In genomic region chr1:224736619-224737352, GRCh38 we compare ENCODE assay signal across 9 cellular contexts.
DNase-seq lines count a peak whose midpoint lies in the region; ATAC-seq, FAIRE-seq and TF ChIP-seq lines count a peak whose summit lies in the region.
"Had no signal": no experiment of that assay in that cellular context is flagged by ENCODE, and none has a peak within 500 bp of the region (broad histone marks: within the 10 kb centered on the region; RNA-seq: fewer than 3 reads in every experiment).

No MANE protein-coding gene starts in this region.

- H3K4me2 ChIP-seq in osteoblast (ENCODE audit: insufficient read depth, low read length): peak overlapping the region; percentile 46

- peak overlapping the region; percentile 47 for H3K27ac ChIP-seq in osteoblast (ENCODE audit: low read depth, low read length)
- H3K27ac ChIP-seq: C4-2B had no signal

- H3K4me3 Mint-ChIP-seq in activated naive CD8-positive, alpha-beta T cell treated with anti-CD3 and anti-CD28 coated beads, Interleukin-2, amount 50 U/mL, for 24 hours: no peak overlapping the region
- no peak overlapping the region for H3K4me3 Mint-ChIP-seq in activated naive CD8-positive, alpha-beta T cell treated with anti-CD3 and anti-CD28 coated beads for 36 hours
- H3K4me3 Mint-ChIP-seq in type B pancreatic cell: no peak overlapping the region

- H3K36me3 ChIP-seq in bronchial epithelial cell (ENCODE audit: control insufficient read depth, insufficient read depth, low read length): no peaks in the 10 kb centered on the region
- no peaks in the 10 kb centered on the region for H3K36me3 ChIP-seq in osteoblast (ENCODE audit: insufficient read depth, low read length)
- H3K36me3 ChIP-seq in BE2C: no peaks in the 10 kb centered on the region

- H3K9me3 Mint-ChIP-seq in activated naive CD8-positive, alpha-beta T cell treated with anti-CD3 and anti-CD28 coated beads, Interleukin-2, amount 50 U/mL, for 24 hours: no peaks in the 10 kb centered on the region
- no peaks in the 10 kb centered on the region for H3K9me3 Mint-ChIP-seq in activated naive CD8-positive, alpha-beta T cell treated with anti-CD3 and anti-CD28 coated beads for 36 hours
- no peaks in the 10 kb centered on the region for H3K9me3 Mint-ChIP-seq in type B pancreatic cell

- H3K79me2 ChIP-seq in osteoblast (ENCODE audit: insufficient read depth, low read length): no peaks in the 10 kb centered on the region

- peaks cover 9% of the 10 kb centered on the region for H3K4me1 Mint-ChIP-seq in activated naive CD8-positive, alpha-beta T cell treated with anti-CD3 and anti-CD28 coated beads, Interleukin-2, amount 50 U/mL, for 24 hours
- H3K4me1 Mint-ChIP-seq in activated naive CD8-positive, alpha-beta T cell treated with anti-CD3 and anti-CD28 coated beads for 36 hours: peaks cover 22% of the 10 kb centered on the region
- peaks cover 48% of the 10 kb centered on the region for H3K4me1 Mint-ChIP-seq in type B pancreatic cell (ENCODE audit: unreplicated experiment)

- H4K20me1 ChIP-seq in osteoblast (ENCODE audit: insufficient read depth, low read length): no peaks in the 10 kb centered on the region

- H3K9me3 ChIP-seq in osteoblast (ENCODE audit: low read depth, low read length): no peaks in the 10 kb centered on the region
- no peaks in the 10 kb centered on the region for H3K9me3 ChIP-seq in BE2C

- H3K27ac Mint-ChIP-seq in activated naive CD8-positive, alpha-beta T cell treated with anti-CD3 and anti-CD28 coated beads, Interleukin-2, amount 50 U/mL, for 24 hours: no peak overlapping the region
- no peak overlapping the region for H3K27ac Mint-ChIP-seq in activated naive CD8-positive, alpha-beta T cell treated with anti-CD3 and anti-CD28 coated beads for 36 hours
- no peak overlapping the region for H3K27ac Mint-ChIP-seq in type B pancreatic cell

- H3K27me3 Mint-ChIP-seq in activated naive CD8-positive, alpha-beta T cell treated with anti-CD3 and anti-CD28 coated beads, Interleukin-2, amount 50 U/mL, for 24 hours: no peaks in the 10 kb centered on the region
- peaks cover 8% of the 10 kb centered on the region for H3K27me3 Mint-ChIP-seq in activated naive CD8-positive, alpha-beta T cell treated with anti-CD3 and anti-CD28 coated beads for 36 hours
- H3K27me3 Mint-ChIP-seq in type B pancreatic cell: peaks cover 11% of the 10 kb centered on the region

- H3K4me1 ChIP-seq in osteoblast (ENCODE audit: insufficient read depth, low read length) (peaks cover 35% of the 10 kb centered on the region), BE2C (peaks cover 9% of the 10 kb centered on the region)

- FAIRE-seq in bronchial epithelial cell (lab: Jason Lieb, UNC): no peak

- H3K27me3 ChIP-seq in bronchial epithelial cell (ENCODE audit: control insufficient read depth, insufficient read depth, low read length): no peaks in the 10 kb centered on the region
- no peaks in the 10 kb centered on the region for H3K27me3 ChIP-seq in osteoblast (ENCODE audit: insufficient read depth, low read length)
- no peaks in the 10 kb centered on the region for H3K27me3 ChIP-seq in BE2C

- H3K36me3 Mint-ChIP-seq in activated naive CD8-positive, alpha-beta T cell treated with anti-CD3 and anti-CD28 coated beads, Interleukin-2, amount 50 U/mL, for 24 hours (ENCODE audit: low read depth): no peaks in the 10 kb centered on the region
- H3K36me3 Mint-ChIP-seq in activated naive CD8-positive, alpha-beta T cell treated with anti-CD3 and anti-CD28 coated beads for 36 hours: no peaks in the 10 kb centered on the region
- no peaks in the 10 kb centered on the region for H3K36me3 Mint-ChIP-seq in type B pancreatic cell

- H3K4me3 ChIP-seq in bronchial epithelial cell (ENCODE audit: low read depth, low read length): no peak overlapping the region
- H3K4me3 ChIP-seq in osteoblast (ENCODE audit: insufficient read depth, low read length): no peak overlapping the region
- H3K4me3 ChIP-seq in BE2C (ENCODE audit: low read depth, low read length): no peak overlapping the region

- no peak for TF ChIP-seq CTCF in bronchial epithelial cell (IDR thresholded peaks at IDR 0.05; ENCODE audit: insufficient read depth, low read length, severe bottlenecking)
- TF ChIP-seq CTCF in osteoblast (IDR thresholded peaks at IDR 0.05; ENCODE audit: extremely low read depth, low read depth, low read length): no peak
- no peak for TF ChIP-seq CTCF in type B pancreatic cell (conservative IDR thresholded peaks at IDR 0.05)
- TF ChIP-seq CTCF in BE2C (IDR thresholded peaks at IDR 0.05; ENCODE audit: low read depth, low read length): no peak

- H2AFZ ChIP-seq in osteoblast (ENCODE audit: low read length): peak overlapping the region; percentile 74

- peak; percentile 26 for ATAC-seq in activated naive CD8-positive, alpha-beta T cell treated with anti-CD3 and anti-CD28 coated beads, Interleukin-2, amount 50 U/mL, for 24 hours
- ATAC-seq in HG03095 (IDR thresholded peaks at IDR 0.05; ENCODE audit: unreplicated experiment): peak; percentile 53

- no peak for DNase-seq in activated naive CD8-positive, alpha-beta T cell treated with anti-CD3 and anti-CD28 coated beads, Interleukin-2, amount 50 U/mL, for 24 hours
- no peak for DNase-seq in activated naive CD8-positive, alpha-beta T cell treated with anti-CD3 and anti-CD28 coated beads for 36 hours
- DNase-seq in bronchial epithelial cell (ENCODE audit: low read depth): peak; percentile 18
- DNase-seq in osteoblast (ENCODE audit: insufficient read length, low spot score, missing footprints): peak; percentile 87
- DNase-seq in type B pancreatic cell (ENCODE audit: extremely low spot score, unreplicated experiment): no peak
- no peak for DNase-seq in BE2C
- DNase-seq in activated CD4-positive, alpha-beta T cell treated with anti-CD3 and anti-CD28 coated beads, Interleukin-2, amount 50 U/mL, for 4 hours: no peak

Comparison
In these comparisons a context has a peak if more than half of its experiments do, and no peak if none do; other contexts are left out.
1. DNase-seq: peak in bronchial epithelial cell (single experiment) and osteoblast (single experiment); none in activated naive CD8-positive, alpha-beta T cell treated with anti-CD3 and anti-CD28 coated beads, Interleukin-2, amount 50 U/mL, for 24 hours (single experiment), activated naive CD8-positive, alpha-beta T cell treated with anti-CD3 and anti-CD28 coated beads for 36 hours (single experiment), type B pancreatic cell (single experiment), BE2C (single experiment) and activated CD4-positive, alpha-beta T cell treated with anti-CD3 and anti-CD28 coated beads, Interleukin-2, amount 50 U/mL, for 4 hours (0 of 2).